ENCODE assay signal across 17 cellular contexts in genomic region chr5:6547498-6547897, GRCh38.
DNase-seq lines count a peak whose midpoint lies in the region; ATAC-seq, FAIRE-seq and TF ChIP-seq lines count a peak whose summit lies in the region.
"Had no signal": no experiment of that assay in that cellular context is flagged by ENCODE, and none has a peak within 500 bp of the region (broad histone marks: within the 10 kb centered on the region; RNA-seq: fewer than 3 reads in every experiment).

No MANE protein-coding gene starts in this region.

- ATAC-seq in stimulated activated naive CD8-positive, alpha-beta T cell treated with anti-CD3 and anti-CD28 coated beads, Interleukin-15, amount 100 ng/mL, for 72 hours: no peak
- no peak for ATAC-seq in psoas muscle
- ATAC-seq: CD8-positive, alpha-beta T cell; GM23338 had no signal

- H3K4me1 ChIP-seq in psoas muscle (peaks cover 32% of the 10 kb centered on the region), skeletal muscle tissue (ENCODE audit: control insufficient read depth in 3 of 3, insufficient read depth in 3 of 3, low read length in 3 of 3) (peaks cover 26 to 63% (median 62%) of the 10 kb centered on the region in 3 donors)
- H3K4me1 ChIP-seq: BLaER1 treated with 17β-estradiol and CSF1 and Interleukin-3, amounts not matched to agents 10 nM and 100 nM had no signal

- H3K9ac ChIP-seq in skeletal muscle tissue (ENCODE audit: low read depth in 1 of 3, low read length in 3 of 3): no peak overlapping the region
- H3K9ac ChIP-seq: BLaER1 treated with 17β-estradiol and CSF1 and Interleukin-3, amounts not matched to agents 10 nM and 100 nM had no signal

- peak overlapping the region; percentile 46 for H3K27ac Mint-ChIP-seq in stimulated activated naive CD8-positive, alpha-beta T cell treated with anti-CD3 and anti-CD28 coated beads, Interleukin-15, Interleukin-2, amounts not matched to agents 100 ng/mL and 50 ng/mL, for 24 hours
- no peak overlapping the region for H3K27ac Mint-ChIP-seq in stimulated activated naive CD8-positive, alpha-beta T cell treated with anti-CD3 and anti-CD28 coated beads, Interleukin-15, amount 100 ng/mL, for 72 hours
- H3K27ac Mint-ChIP-seq: B cell; CD8-positive, alpha-beta T cell; GM23338 had no signal

- H3K4me3 Mint-ChIP-seq in stimulated activated naive CD8-positive, alpha-beta T cell treated with anti-CD3 and anti-CD28 coated beads, Interleukin-15, Interleukin-2, amounts not matched to agents 100 ng/mL and 50 ng/mL, for 24 hours: no peak overlapping the region
- H3K4me3 Mint-ChIP-seq in stimulated activated naive CD8-positive, alpha-beta T cell treated with anti-CD3 and anti-CD28 coated beads, Interleukin-15, amount 100 ng/mL, for 72 hours: no peak overlapping the region
- H3K4me3 Mint-ChIP-seq: B cell; CD8-positive, alpha-beta T cell; GM23338 had no signal

- H3K9me3 Mint-ChIP-seq in stimulated activated naive CD8-positive, alpha-beta T cell treated with anti-CD3 and anti-CD28 coated beads, Interleukin-15, Interleukin-2, amounts not matched to agents 100 ng/mL and 50 ng/mL, for 24 hours: no peaks in the 10 kb centered on the region
- peaks cover 0 to 6% of the 10 kb centered on the region in 2 donors for H3K9me3 Mint-ChIP-seq in stimulated activated naive CD8-positive, alpha-beta T cell treated with anti-CD3 and anti-CD28 coated beads, Interleukin-15, amount 100 ng/mL, for 72 hours
- H3K9me3 Mint-ChIP-seq: CD8-positive, alpha-beta T cell; GM23338 had no signal

- no peaks in the 10 kb centered on the region for H3K4me1 Mint-ChIP-seq in stimulated activated naive CD8-positive, alpha-beta T cell treated with anti-CD3 and anti-CD28 coated beads, Interleukin-15, Interleukin-2, amounts not matched to agents 100 ng/mL and 50 ng/mL, for 24 hours (ENCODE audit: low read depth)
- no peaks in the 10 kb centered on the region for H3K4me1 Mint-ChIP-seq in stimulated activated naive CD8-positive, alpha-beta T cell treated with anti-CD3 and anti-CD28 coated beads, Interleukin-15, amount 100 ng/mL, for 72 hours
- H3K4me1 Mint-ChIP-seq: B cell, GM23338 had no signal

- intact Hi-C loops in psoas muscle (cut with DNase I): loop anchor here in 1 of 2 donors (10.0 kb wide), 1 partner anchor 93 kb away; no protein-coding TSS in a partner anchor

- H3K4me3 ChIP-seq in psoas muscle: no peak overlapping the region
- H3K4me3 ChIP-seq in skeletal muscle tissue (ENCODE audit: low read length in 3 of 3): no peak overlapping the region
- H3K4me3 ChIP-seq: BLaER1 treated with 17β-estradiol and CSF1 and Interleukin-3, amounts not matched to agents 10 nM and 100 nM; GM23338 had no signal

- TF ChIP-seq CTCF in psoas muscle (IDR thresholded peaks at IDR 0.05): no peak

- WGBS in psoas muscle, 3 donors: 83 to 91% (median 83%) methylated on average over 5 of the region's 5 CpGs

- H3K36me3 Mint-ChIP-seq in stimulated activated naive CD8-positive, alpha-beta T cell treated with anti-CD3 and anti-CD28 coated beads, Interleukin-15, Interleukin-2, amounts not matched to agents 100 ng/mL and 50 ng/mL, for 24 hours (ENCODE audit: low read depth): no peaks in the 10 kb centered on the region
- H3K36me3 Mint-ChIP-seq: CD8-positive, alpha-beta T cell had no signal

- H3K9me3 ChIP-seq in psoas muscle (no peaks in the 10 kb centered on the region), skeletal muscle tissue (ENCODE audit: control insufficient read depth in 3 of 3, low read length in 3 of 3) (peaks cover 0 to 2% (median 0%) of the 10 kb centered on the region in 3 donors)
- H3K9me3 ChIP-seq: BLaER1 treated with 17β-estradiol and CSF1 and Interleukin-3, amounts not matched to agents 10 nM and 100 nM had no signal

- H3K36me3 ChIP-seq in psoas muscle (ENCODE audit: insufficient read depth in 1 of 2, low read depth in 1 of 2) (no peaks in the 10 kb centered on the region), skeletal muscle tissue (ENCODE audit: control insufficient read depth in 3 of 3, insufficient read depth in 3 of 3, low read length in 3 of 3) (no peaks in the 10 kb centered on the region)
- H3K36me3 ChIP-seq: BLaER1 treated with 17β-estradiol and CSF1 and Interleukin-3, amounts not matched to agents 10 nM and 100 nM had no signal

- peaks cover 8% of the 10 kb centered on the region for H3K27me3 Mint-ChIP-seq in stimulated activated naive CD8-positive, alpha-beta T cell treated with anti-CD3 and anti-CD28 coated beads, Interleukin-15, Interleukin-2, amounts not matched to agents 100 ng/mL and 50 ng/mL, for 24 hours
- H3K27me3 Mint-ChIP-seq in stimulated activated naive CD8-positive, alpha-beta T cell treated with anti-CD3 and anti-CD28 coated beads, Interleukin-15, amount 100 ng/mL, for 72 hours: peaks cover 20% of the 10 kb centered on the region
- H3K27me3 Mint-ChIP-seq: B cell had no signal

- H3K27me3 ChIP-seq in psoas muscle (ENCODE audit: insufficient read depth in 3 of 3, low read length in 2 of 3) (no peaks in the 10 kb centered on the region), skeletal muscle tissue (ENCODE audit: control insufficient read depth in 3 of 3, insufficient read depth in 3 of 3, low read length in 3 of 3) (no peaks in the 10 kb centered on the region)
- H3K27me3 ChIP-seq: BLaER1 treated with 17β-estradiol and CSF1 and Interleukin-3, amounts not matched to agents 10 nM and 100 nM had no signal

- H3K27ac ChIP-seq in psoas muscle (peak overlapping the region; percentile 93), skeletal muscle tissue (ENCODE audit: low read depth, low read length) (peak overlapping the region; percentile 31)
- H3K27ac ChIP-seq: BLaER1 treated with 17β-estradiol and CSF1 and Interleukin-3, amounts not matched to agents 10 nM and 100 nM had no signal

- FAIRE-seq in urothelium cell line (lab: Jason Lieb, UNC): no peak
- FAIRE-seq: H54, HTR-8/SVneo had no signal

- DNase-seq in stimulated activated naive CD8-positive, alpha-beta T cell treated with anti-CD3 and anti-CD28 coated beads, Interleukin-15, amount 100 ng/mL, for 72 hours: no peak
- DNase-seq in psoas muscle (no peak), urothelium cell line (ENCODE audit: low spot score) (no peak), kidney glomerular epithelial cell (lab: John Stamatoyannopoulos, UW) (no peak)
- DNase-seq in activated CD4-positive, alpha-beta T cell treated with anti-CD3 and anti-CD28 coated beads for 48 hours: no peak
- DNase-seq: Calu3, DMS79 treated with DMSO at 0.1 percent for 48 hours, GF-D8, HCEC 1CT had no signal
